ENCODE assay signal across 23 cellular contexts in genomic region chr1:240827786-240828185, GRCh38.
"Had no signal": no experiment of that assay in that cellular context is flagged by ENCODE, and none has a peak within 500 bp of the region (broad histone marks: within the 10 kb centered on the region; RNA-seq: fewer than 3 reads in every experiment).

No MANE protein-coding gene starts in this region.

- H3K9me3 ChIP-seq: left ventricle myocardium inferior, mucosa of descending colon, ovary, right atrium auricular region, right lobe of liver, stomach, testis, thyroid gland, transverse colon, upper lobe of left lung, vagina had no signal

- H3K36me3 ChIP-seq: left ventricle myocardium inferior, ovary, right atrium auricular region, right lobe of liver, stomach, thyroid gland, transverse colon, upper lobe of left lung, vagina had no signal

- H3K27me3 ChIP-seq: ovary, right atrium auricular region, right lobe of liver, stomach, testis, thyroid gland, transverse colon, upper lobe of left lung, vagina had no signal

- H3K4me3 ChIP-seq: left ventricle myocardium inferior, lung, mucosa of descending colon, ovary, right atrium auricular region, right lobe of liver, skin epidermis, stomach, testis, thyroid gland, transverse colon, upper lobe of left lung, vagina had no signal

- H3K27ac ChIP-seq: left ventricle myocardium inferior, ovary, right atrium auricular region, right lobe of liver, skin epidermis, stomach, testis, thyroid gland, transverse colon, upper lobe of left lung, vagina had no signal

- DNase-seq: islet precursor cell; left ventricle myocardium inferior; midbrain; mucosa of descending colon; naive thymus-derived CD4-positive, alpha-beta T cell; ovary; right lobe of liver; stimulated activated CD4-positive, alpha-beta T cell treated with anti-CD3 and anti-CD28 coated beads, Interleukin-12 subunit alpha, Interleukin-12 subunit beta, amount 100 ng/mL, for 4 hours; stimulated activated CD4-positive, alpha-beta T cell treated with anti-CD3 and anti-CD28 coated beads, Interleukin-15, amount 100 ng/mL, for 24 hours; stimulated activated CD4-positive, alpha-beta T cell treated with anti-CD3 and anti-CD28 coated beads, Interleukin-2, amount 100 ng/mL, for 24 hours; stimulated activated CD4-positive, alpha-beta T cell treated with anti-CD3 and anti-CD28 coated beads, Interleukin-4, amount 100 ng/mL, for 1 hour; stimulated activated naive B cell treated with anti-CD40 and anti-IgM and Interleukin-4, amounts not matched to agents 10 μg/mL and 1 μg/mL and 100 μg/mL, for 72 hours; stimulated activated naive CD8-positive, alpha-beta T cell treated with anti-CD3 and anti-CD28 coated beads, Interleukin-15, Interleukin-2, amounts not matched to agents 100 U/mL and 50 U/mL, for 24 hours; stomach; testis; thyroid gland; transverse colon; upper lobe of left lung had no signal

- ATAC-seq: mucosa of descending colon; naive thymus-derived CD4-positive, alpha-beta T cell; natural killer cell treated with Interleukin-12 subunit alpha and Interleukin-12 subunit beta and Interleukin-15 and Interleukin-18, amount 100 ng/mL, for 72 hours; right lobe of liver; stimulated activated naive B cell treated with anti-CD40 and anti-IgM and Interleukin-4, amounts not matched to agents 10 μg/mL and 1 μg/mL and 100 μg/mL, for 72 hours; stimulated activated naive CD8-positive, alpha-beta T cell treated with anti-CD3 and anti-CD28 coated beads, Interleukin-15, Interleukin-2, amounts not matched to agents 100 U/mL and 50 U/mL, for 24 hours had no signal

- H3K4me1 ChIP-seq: left ventricle myocardium inferior, right atrium auricular region, right lobe of liver, stomach, testis, thyroid gland, transverse colon, upper lobe of left lung, vagina had no signal
